In genomic region chr15:81540909-81541308, GRCh38 we compare ENCODE assay signal across 25 cellular contexts.
DNase-seq lines count a peak whose midpoint lies in the region; ATAC-seq and TF ChIP-seq lines count a peak whose summit lies in the region.
"Had no signal": no experiment of that assay in that cellular context is flagged by ENCODE, and none has a peak within 500 bp of the region (broad histone marks: within the 10 kb centered on the region; RNA-seq: fewer than 3 reads in every experiment).

No MANE protein-coding gene starts in this region.

- H3F3A ChIP-seq in neural progenitor cell (ENCODE audit: low read depth) = no peaks in the 10 kb centered on the region

- intact Hi-C loops in Right ventricle myocardium inferior (cut with DNase I) = no loop called here
- intact Hi-C loops in cardiac septum (cut with DNase I) = no loop called here
- intact Hi-C loops in heart left ventricle (cut with DNase I) = no loop called here
- intact Hi-C loops in left ventricle myocardium inferior (cut with micrococcal nuclease) = no loop called here

- DNase-seq in Right ventricle myocardium inferior (ENCODE audit: missing footprints) (no peak), cardiac septum (ENCODE audit: low spot score) (no peak), heart left ventricle (peak in 1 of 5 donors; percentile 23), right atrium auricular region (ENCODE audit: low spot score) (no peak), G401 (ENCODE audit: low spot score) (peak; percentile 2), left ventricle myocardium inferior (no peak), neural progenitor cell (ENCODE audit: low spot score) (no peak), A172 (ENCODE audit: low spot score) (no peak)
- DNase-seq: ACHN; BE2C; C1 segment of cervical spinal cord; CD4-positive, alpha-beta memory T cell; CD4-positive, CD25-positive, alpha-beta regulatory T cell; CD8-positive, alpha-beta memory T cell; COR-L47; DMS 273 treated with DMSO at 0.1 percent for 48 hours; DMS153; DMS53; DMS79; DND-41; EL; GF-D8 had no signal

- no peak overlapping the region for H3K27ac Mint-ChIP-seq in neural progenitor cell
- H3K27ac Mint-ChIP-seq: CD14-positive monocyte; CD4-positive, alpha-beta memory T cell; CD4-positive, CD25-positive, alpha-beta regulatory T cell had no signal

- no peaks in the 10 kb centered on the region for H3K79me2 ChIP-seq in neural progenitor cell (ENCODE audit: low read depth)

- H3K36me3 ChIP-seq in heart left ventricle (no peaks in the 10 kb centered on the region), right atrium auricular region (no peaks in the 10 kb centered on the region), left ventricle myocardium inferior (no peaks in the 10 kb centered on the region), neural progenitor cell (no peaks in the 10 kb centered on the region)
- H3K36me3 ChIP-seq: BE2C, BLaER1 had no signal

- no peak overlapping the region for H3K4me3 Mint-ChIP-seq in neural progenitor cell
- H3K4me3 Mint-ChIP-seq: CD14-positive monocyte; CD4-positive, alpha-beta memory T cell; CD4-positive, CD25-positive, alpha-beta regulatory T cell; CD8-positive, alpha-beta memory T cell had no signal

- no peak overlapping the region for H3K9ac ChIP-seq in neural progenitor cell
- H3K9ac ChIP-seq: BLaER1 had no signal

- no peaks in the 10 kb centered on the region for H3K4me1 Mint-ChIP-seq in neural progenitor cell
- H3K4me1 Mint-ChIP-seq: CD14-positive monocyte; CD4-positive, alpha-beta memory T cell; CD4-positive, CD25-positive, alpha-beta regulatory T cell; CD8-positive, alpha-beta memory T cell had no signal

- H3K4me1 ChIP-seq in heart left ventricle (no peaks in the 10 kb centered on the region), right atrium auricular region (no peaks in the 10 kb centered on the region), left ventricle myocardium inferior (peaks cover 4% of the 10 kb centered on the region), neural progenitor cell (no peaks in the 10 kb centered on the region)
- H3K4me1 ChIP-seq: BE2C, BLaER1 had no signal

- H3K4me2 ChIP-seq in neural progenitor cell = no peak overlapping the region
- H3K4me2 ChIP-seq: BLaER1 had no signal

- H3K27ac ChIP-seq in heart left ventricle (no peak overlapping the region), right atrium auricular region (no peak overlapping the region), left ventricle myocardium inferior (replicated peaks) (peak overlapping the region; percentile 27), neural progenitor cell (no peak overlapping the region)
- H3K27ac ChIP-seq: 22Rv1, BLaER1 had no signal

- no peak for TF ChIP-seq CTCF in heart left ventricle (IDR thresholded peaks at IDR 0.05)
- TF ChIP-seq CTCF in right atrium auricular region (IDR thresholded peaks at IDR 0.05) = no peak
- TF ChIP-seq CTCF in left ventricle myocardium inferior (IDR thresholded peaks at IDR 0.05; ENCODE audit: borderline replicate concordance) = no peak
- TF ChIP-seq CTCF in neural progenitor cell (IDR thresholded peaks at IDR 0.05) = no peak

- H3K27me3 ChIP-seq in heart left ventricle = no peaks in the 10 kb centered on the region
- H3K27me3 ChIP-seq in right atrium auricular region = no peaks in the 10 kb centered on the region
- H3K27me3 ChIP-seq in left ventricle myocardium inferior (ENCODE audit: low read depth) = no peaks in the 10 kb centered on the region
- H3K27me3 ChIP-seq in neural progenitor cell = no peaks in the 10 kb centered on the region
- H3K27me3 ChIP-seq: BE2C, BLaER1 had no signal

- no peaks in the 10 kb centered on the region for H4K20me1 ChIP-seq in neural progenitor cell (ENCODE audit: low read depth)
- H4K20me1 ChIP-seq: BLaER1 had no signal

- no peaks in the 10 kb centered on the region for H3K36me3 Mint-ChIP-seq in neural progenitor cell
- H3K36me3 Mint-ChIP-seq: CD14-positive monocyte; CD4-positive, alpha-beta memory T cell; CD4-positive, CD25-positive, alpha-beta regulatory T cell; CD8-positive, alpha-beta memory T cell had no signal

- H3K4me3 ChIP-seq in heart left ventricle = no peak overlapping the region
- no peak overlapping the region for H3K4me3 ChIP-seq in right atrium auricular region
- H3K4me3 ChIP-seq in left ventricle myocardium inferior = no peak overlapping the region
- H3K4me3 ChIP-seq in neural progenitor cell = no peak overlapping the region
- H3K4me3 ChIP-seq: BLaER1 had no signal

- no peaks in the 10 kb centered on the region for H3K9me3 Mint-ChIP-seq in neural progenitor cell
- H3K9me3 Mint-ChIP-seq: CD4-positive, CD25-positive, alpha-beta regulatory T cell; CD8-positive, alpha-beta memory T cell had no signal

- H3K27me3 Mint-ChIP-seq in neural progenitor cell (ENCODE audit: insufficient read depth, low read depth) = no peaks in the 10 kb centered on the region

- H2AFZ ChIP-seq in neural progenitor cell (replicated peaks) = no peak overlapping the region

- H3K9me3 ChIP-seq in heart left ventricle (peaks cover 0 to 4% (median 0%) of the 10 kb centered on the region in 12 donors), right atrium auricular region (no peaks in the 10 kb centered on the region), left ventricle myocardium inferior (replicated peaks) (no peaks in the 10 kb centered on the region), neural progenitor cell (ENCODE audit: low read depth) (no peaks in the 10 kb centered on the region)
- H3K9me3 ChIP-seq: BE2C, BLaER1 had no signal

- TF ChIP-seq POLR2A in heart left ventricle (IDR thresholded peaks at IDR 0.05) = no peak

- ATAC-seq in Right ventricle myocardium inferior (peak; percentile 90), heart left ventricle (peak; percentile 78 to 99 (median 92))

- in situ Hi-C loops in G401 (cut with HindIII; ENCODE audit: low sequenced_read_pairs) = no loop called here
